1 cellular context compared by ENCODE assay signal in the genomic region with DNA sequence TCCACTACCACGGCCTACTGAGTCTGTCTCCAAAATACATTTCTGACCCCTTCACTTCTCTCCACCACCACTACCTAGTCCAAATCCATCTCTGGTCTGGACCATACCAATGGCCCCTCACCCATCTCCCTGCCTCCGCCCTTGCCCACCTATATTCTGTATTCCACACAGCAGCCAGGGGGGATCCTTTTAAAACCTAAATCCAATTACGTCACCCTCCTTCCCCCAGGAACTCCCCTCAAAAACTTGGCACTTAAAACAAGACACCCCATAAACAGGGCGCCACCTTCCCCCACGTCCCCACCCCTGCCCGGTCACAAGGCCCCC.
TF ChIP-seq lines count a peak whose summit lies in the region.

No MANE protein-coding gene starts in this region.

TF ChIP-seq in GM12878, 131 proteins besides CTCF, POLR2A, EP300 and RAD21:
- TF ChIP-seq MEF2B (IDR thresholded peaks at IDR 0.05; ENCODE audit: partially characterized antibody, poor library complexity, severe bottlenecking): peak; percentile 5
- TF ChIP-seq YBX1 (IDR thresholded peaks at IDR 0.05): 0 out of 2 replicates have a peak, but pooled peaks have one; percentile 34
- peak; percentile 78 for TF ChIP-seq ATF7 (IDR thresholded peaks at IDR 0.05; ENCODE audit: low read depth)
- TF ChIP-seq IKZF1 (conservative IDR thresholded peaks at IDR 0.05): no peak
TF ChIP-seq in GM12878: peak in this region for 3.
